ENCODE assay signal across 2 cellular contexts in the genomic region with DNA sequence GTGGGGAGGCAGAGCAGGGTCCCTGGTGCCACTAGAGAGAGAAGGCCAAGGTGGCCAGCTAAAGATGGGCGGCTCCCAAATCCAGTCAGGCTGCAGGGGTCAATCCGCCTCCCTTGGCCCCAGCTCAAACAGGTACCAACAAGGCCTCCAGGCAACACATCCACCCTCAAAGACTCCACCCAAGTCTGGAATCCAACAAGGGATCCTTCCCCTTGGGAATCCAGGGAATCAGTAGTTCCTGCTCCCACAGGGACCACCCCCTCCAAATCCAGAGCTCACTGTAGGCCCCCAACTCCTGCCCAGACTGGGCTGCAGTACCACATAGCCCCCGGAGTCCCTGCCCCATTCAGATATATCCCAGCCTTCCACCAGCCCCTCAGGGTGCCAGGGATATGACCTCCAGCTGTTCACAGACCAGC.
TF ChIP-seq lines count a peak whose summit lies in the region.

No MANE protein-coding gene starts in this region.

TF ChIP-seq in SK-N-SH, 30 proteins besides CTCF, POLR2A, EP300 and RAD21 (continued from another document):
- TF ChIP-seq, protein P1, sequence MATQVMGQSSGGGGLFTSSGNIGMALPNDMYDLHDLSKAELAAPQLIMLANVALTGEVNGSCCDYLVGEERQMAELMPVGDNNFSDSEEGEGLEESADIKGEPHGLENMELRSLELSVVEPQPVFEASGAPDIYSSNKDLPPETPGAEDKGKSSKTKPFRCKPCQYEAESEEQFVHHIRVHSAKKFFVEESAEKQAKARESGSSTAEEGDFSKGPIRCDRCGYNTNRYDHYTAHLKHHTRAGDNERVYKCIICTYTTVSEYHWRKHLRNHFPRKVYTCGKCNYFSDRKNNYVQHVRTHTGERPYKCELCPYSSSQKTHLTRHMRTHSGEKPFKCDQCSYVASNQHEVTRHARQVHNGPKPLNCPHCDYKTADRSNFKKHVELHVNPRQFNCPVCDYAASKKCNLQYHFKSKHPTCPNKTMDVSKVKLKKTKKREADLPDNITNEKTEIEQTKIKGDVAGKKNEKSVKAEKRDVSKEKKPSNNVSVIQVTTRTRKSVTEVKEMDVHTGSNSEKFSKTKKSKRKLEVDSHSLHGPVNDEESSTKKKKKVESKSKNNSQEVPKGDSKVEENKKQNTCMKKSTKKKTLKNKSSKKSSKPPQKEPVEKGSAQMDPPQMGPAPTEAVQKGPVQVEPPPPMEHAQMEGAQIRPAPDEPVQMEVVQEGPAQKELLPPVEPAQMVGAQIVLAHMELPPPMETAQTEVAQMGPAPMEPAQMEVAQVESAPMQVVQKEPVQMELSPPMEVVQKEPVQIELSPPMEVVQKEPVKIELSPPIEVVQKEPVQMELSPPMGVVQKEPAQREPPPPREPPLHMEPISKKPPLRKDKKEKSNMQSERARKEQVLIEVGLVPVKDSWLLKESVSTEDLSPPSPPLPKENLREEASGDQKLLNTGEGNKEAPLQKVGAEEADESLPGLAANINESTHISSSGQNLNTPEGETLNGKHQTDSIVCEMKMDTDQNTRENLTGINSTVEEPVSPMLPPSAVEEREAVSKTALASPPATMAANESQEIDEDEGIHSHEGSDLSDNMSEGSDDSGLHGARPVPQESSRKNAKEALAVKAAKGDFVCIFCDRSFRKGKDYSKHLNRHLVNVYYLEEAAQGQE (IDR thresholded peaks at IDR 0.05; ENCODE audit: low read depth, low read length), result no peak
- TF ChIP-seq MEF2A (IDR thresholded peaks at IDR 0.05; ENCODE audit: borderline replicate concordance, low read depth) (no peak), ELF1 (IDR thresholded peaks at IDR 0.05) (no peak), NFIC (IDR thresholded peaks at IDR 0.05; ENCODE audit: borderline replicate concordance) (no peak), FOXM1 (IDR thresholded peaks at IDR 0.05; ENCODE audit: low read depth) (no peak), FOSL2 (IDR thresholded peaks at IDR 0.05; ENCODE audit: borderline replicate concordance, low read depth) (no peak), GABPA (IDR thresholded peaks at IDR 0.05; ENCODE audit: low read depth) (no peak), EZH2phosphoT487 (IDR thresholded peaks at IDR 0.05; ENCODE audit: borderline replicate concordance, low read depth) (no peak), TAF1 (IDR thresholded peaks at IDR 0.05; ENCODE audit: borderline replicate concordance, low read depth, low read length) (no peak), RFX5 (IDR thresholded peaks at IDR 0.05; ENCODE audit: low read length) (no peak), RXRA (IDR thresholded peaks at IDR 0.05; ENCODE audit: borderline replicate concordance, low read depth) (no peak), POLR2AphosphoS5 (IDR thresholded peaks at IDR 0.05; ENCODE audit: low read depth, low read length) (no peak)
- TF ChIP-seq, protein P2, sequence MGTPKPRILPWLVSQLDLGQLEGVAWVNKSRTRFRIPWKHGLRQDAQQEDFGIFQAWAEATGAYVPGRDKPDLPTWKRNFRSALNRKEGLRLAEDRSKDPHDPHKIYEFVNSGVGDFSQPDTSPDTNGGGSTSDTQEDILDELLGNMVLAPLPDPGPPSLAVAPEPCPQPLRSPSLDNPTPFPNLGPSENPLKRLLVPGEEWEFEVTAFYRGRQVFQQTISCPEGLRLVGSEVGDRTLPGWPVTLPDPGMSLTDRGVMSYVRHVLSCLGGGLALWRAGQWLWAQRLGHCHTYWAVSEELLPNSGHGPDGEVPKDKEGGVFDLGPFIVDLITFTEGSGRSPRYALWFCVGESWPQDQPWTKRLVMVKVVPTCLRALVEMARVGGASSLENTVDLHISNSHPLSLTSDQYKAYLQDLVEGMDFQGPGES (IDR thresholded peaks at IDR 0.05; ENCODE audit: low read depth, low read length), result no peak
- TF ChIP-seq, protein P3, sequence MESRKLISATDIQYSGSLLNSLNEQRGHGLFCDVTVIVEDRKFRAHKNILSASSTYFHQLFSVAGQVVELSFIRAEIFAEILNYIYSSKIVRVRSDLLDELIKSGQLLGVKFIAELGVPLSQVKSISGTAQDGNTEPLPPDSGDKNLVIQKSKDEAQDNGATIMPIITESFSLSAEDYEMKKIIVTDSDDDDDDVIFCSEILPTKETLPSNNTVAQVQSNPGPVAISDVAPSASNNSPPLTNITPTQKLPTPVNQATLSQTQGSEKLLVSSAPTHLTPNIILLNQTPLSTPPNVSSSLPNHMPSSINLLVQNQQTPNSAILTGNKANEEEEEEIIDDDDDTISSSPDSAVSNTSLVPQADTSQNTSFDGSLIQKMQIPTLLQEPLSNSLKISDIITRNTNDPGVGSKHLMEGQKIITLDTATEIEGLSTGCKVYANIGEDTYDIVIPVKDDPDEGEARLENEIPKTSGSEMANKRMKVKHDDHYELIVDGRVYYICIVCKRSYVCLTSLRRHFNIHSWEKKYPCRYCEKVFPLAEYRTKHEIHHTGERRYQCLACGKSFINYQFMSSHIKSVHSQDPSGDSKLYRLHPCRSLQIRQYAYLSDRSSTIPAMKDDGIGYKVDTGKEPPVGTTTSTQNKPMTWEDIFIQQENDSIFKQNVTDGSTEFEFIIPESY (IDR thresholded peaks at IDR 0.05; ENCODE audit: borderline replicate concordance, low read depth), result no peak
- TF ChIP-seq, protein P4, sequence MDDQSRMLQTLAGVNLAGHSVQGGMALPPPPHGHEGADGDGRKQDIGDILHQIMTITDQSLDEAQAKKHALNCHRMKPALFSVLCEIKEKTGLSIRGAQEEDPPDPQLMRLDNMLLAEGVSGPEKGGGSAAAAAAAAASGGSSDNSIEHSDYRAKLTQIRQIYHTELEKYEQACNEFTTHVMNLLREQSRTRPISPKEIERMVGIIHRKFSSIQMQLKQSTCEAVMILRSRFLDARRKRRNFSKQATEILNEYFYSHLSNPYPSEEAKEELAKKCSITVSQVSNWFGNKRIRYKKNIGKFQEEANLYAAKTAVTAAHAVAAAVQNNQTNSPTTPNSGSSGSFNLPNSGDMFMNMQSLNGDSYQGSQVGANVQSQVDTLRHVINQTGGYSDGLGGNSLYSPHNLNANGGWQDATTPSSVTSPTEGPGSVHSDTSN (IDR thresholded peaks at IDR 0.05), result no peak
- TF ChIP-seq, protein P5, sequence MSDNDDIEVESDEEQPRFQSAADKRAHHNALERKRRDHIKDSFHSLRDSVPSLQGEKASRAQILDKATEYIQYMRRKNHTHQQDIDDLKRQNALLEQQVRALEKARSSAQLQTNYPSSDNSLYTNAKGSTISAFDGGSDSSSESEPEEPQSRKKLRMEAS (IDR thresholded peaks at IDR 0.05; ENCODE audit: low read depth), result no peak
TF ChIP-seq in SK-N-SH: peak in this region for 0.

TF ChIP-seq in SK-N-SH treated with all-trans-retinoic acid at 6 μM for 48 hours, 23 proteins besides CTCF, POLR2A, EP300 and RAD21 (continued from another document):
- TF ChIP-seq, protein P6, sequence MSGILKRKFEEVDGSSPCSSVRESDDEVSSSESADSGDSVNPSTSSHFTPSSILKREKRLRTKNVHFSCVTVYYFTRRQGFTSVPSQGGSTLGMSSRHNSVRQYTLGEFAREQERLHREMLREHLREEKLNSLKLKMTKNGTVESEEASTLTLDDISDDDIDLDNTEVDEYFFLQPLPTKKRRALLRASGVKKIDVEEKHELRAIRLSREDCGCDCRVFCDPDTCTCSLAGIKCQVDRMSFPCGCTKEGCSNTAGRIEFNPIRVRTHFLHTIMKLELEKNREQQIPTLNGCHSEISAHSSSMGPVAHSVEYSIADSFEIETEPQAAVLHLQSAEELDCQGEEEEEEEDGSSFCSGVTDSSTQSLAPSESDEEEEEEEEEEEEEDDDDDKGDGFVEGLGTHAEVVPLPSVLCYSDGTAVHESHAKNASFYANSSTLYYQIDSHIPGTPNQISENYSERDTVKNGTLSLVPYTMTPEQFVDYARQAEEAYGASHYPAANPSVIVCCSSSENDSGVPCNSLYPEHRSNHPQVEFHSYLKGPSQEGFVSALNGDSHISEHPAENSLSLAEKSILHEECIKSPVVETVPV (CRISPR knock-in tag; IDR thresholded peaks at IDR 0.05), result no peak
- no peak for TF ChIP-seq PATZ1 (CRISPR knock-in tag; IDR thresholded peaks at IDR 0.05; ENCODE audit: borderline replicate concordance)
